Comparison of ENCODE assay signal across 21 cellular contexts in genomic region chr1:113879459-113880038, GRCh38. TPM values are rescaled to one million over a fixed set of nuclear protein-coding genes. Genes with fewer than 3 reads are reported as not detected.
DNase-seq lines count a peak whose midpoint lies in the region; ATAC-seq, FAIRE-seq and TF ChIP-seq lines count a peak whose summit lies in the region.
"Had no signal": no experiment of that assay in that cellular context is flagged by ENCODE, and none has a peak within 500 bp of the region (broad histone marks: within the 10 kb centered on the region; RNA-seq: fewer than 3 reads in every experiment).

No MANE protein-coding gene starts in this region.

- CTCF ChIA-PET in activated CD4-positive, alpha-beta T cell treated with anti-CD3 and anti-CD28 coated beads, Interleukin-2, amount 10 ng/mL, durations not matched to agents 7 days and 5 days (lab: Charles Lee) = interaction anchor here (1.1 to 2.9 kb wide), 5 partner anchors 9 to 24 kb away, joined by 3 to 10 read pairs (median 4); no protein-coding TSS in a partner anchor

- POLR2A ChIA-PET in activated CD4-positive, alpha-beta T cell treated with anti-CD3 and anti-CD28 coated beads, Interleukin-2, amount 10 ng/mL, durations not matched to agents 7 days and 5 days (lab: Charles Lee) = no interaction called here

- no peak overlapping the region for H3K4me3 Mint-ChIP-seq in activated CD4-positive, alpha-beta T cell treated with anti-CD3 and anti-CD28 coated beads, Interleukin-2, amount 10 ng/mL, durations not matched to agents 7 days and 5 days
- no peak overlapping the region for H3K4me3 Mint-ChIP-seq in type B pancreatic cell

- H3K4me1 Mint-ChIP-seq in activated CD4-positive, alpha-beta T cell treated with anti-CD3 and anti-CD28 coated beads, Interleukin-2, amount 10 ng/mL, durations not matched to agents 7 days and 5 days = peaks cover 52% of the 10 kb centered on the region
- H3K4me1 Mint-ChIP-seq in type B pancreatic cell (ENCODE audit: unreplicated experiment) = no peaks in the 10 kb centered on the region

- H3K4me3 ChIP-seq in OCI-LY3 (ENCODE audit: low read length) = no peak overlapping the region
- no peak overlapping the region for H3K4me3 ChIP-seq in pancreas
- H3K4me3 ChIP-seq: A549, coronary artery had no signal

- intact Hi-C loops in pancreas (cut with DNase I) = no loop called here

- H3K9me3 ChIP-seq in OCI-LY3 (ENCODE audit: insufficient read depth, low read length) = no peaks in the 10 kb centered on the region
- no peaks in the 10 kb centered on the region for H3K9me3 ChIP-seq in pancreas
- H3K9me3 ChIP-seq: A549 had no signal

- peaks cover 5% of the 10 kb centered on the region for H3K9me3 Mint-ChIP-seq in activated CD4-positive, alpha-beta T cell treated with anti-CD3 and anti-CD28 coated beads, Interleukin-2, amount 10 ng/mL, durations not matched to agents 7 days and 5 days
- no peaks in the 10 kb centered on the region for H3K9me3 Mint-ChIP-seq in type B pancreatic cell

- H3K27me3 Mint-ChIP-seq in activated CD4-positive, alpha-beta T cell treated with anti-CD3 and anti-CD28 coated beads, Interleukin-2, amount 10 ng/mL, durations not matched to agents 7 days and 5 days = no peaks in the 10 kb centered on the region
- no peaks in the 10 kb centered on the region for H3K27me3 Mint-ChIP-seq in type B pancreatic cell

- H3K4me1 ChIP-seq in OCI-LY3 (ENCODE audit: low read length) = peaks cover 21% of the 10 kb centered on the region
- peaks cover 0 to 40% (median 40%) of the 10 kb centered on the region in 3 donors for H3K4me1 ChIP-seq in pancreas
- H3K4me1 ChIP-seq: A549, parathyroid adenoma had no signal

- WGBS in pancreas, 2 donors = 51 to 52% methylated on average over 4 of the region's 4 CpGs

- peak overlapping the region; percentile 24; the same call in 1 of the 2 replicates for H3K4me2 ChIP-seq in OCI-LY3 (ENCODE audit: low read length)
- H3K4me2 ChIP-seq: A549 had no signal

- 0 out of 2 replicates have a peak overlapping the region, but pooled peaks have one; percentile 1 for H2AFZ ChIP-seq in OCI-LY3 (ENCODE audit: low read depth, low read length)
- H2AFZ ChIP-seq: parathyroid adenoma had no signal

- no peak for DNase-seq in activated CD4-positive, alpha-beta T cell treated with anti-CD3 and anti-CD28 coated beads, Interleukin-2, amount 10 ng/mL, durations not matched to agents 7 days and 5 days
- no peak for DNase-seq in activated CD4-positive, alpha-beta T cell treated with anti-CD3 and anti-CD28 coated beads for 1 hour
- no peak for DNase-seq in pancreas
- DNase-seq in type B pancreatic cell (ENCODE audit: extremely low spot score, unreplicated experiment) = no peak
- no peak for DNase-seq in MV-4-11 (lab: John Stamatoyannopoulos, UW)
- DNase-seq: activated CD4-positive, CD25-positive, alpha-beta regulatory T cell; activated T-cell treated with anti-CD3 and anti-CD28 coated beads, Interleukin-2, amount 50 U/mL, for 72 hours; GF-D8; GOT3; head of caudate nucleus; Kasumi-1; NCI-H1694 treated with DMSO at 0.1 percent for 48 hours; NCI-H524; substantia nigra; SW 1271 had no signal

- no peaks in the 10 kb centered on the region for H3K79me2 ChIP-seq in OCI-LY3 (ENCODE audit: low read length)
- H3K79me2 ChIP-seq: parathyroid adenoma had no signal

- peak; percentile 15 to 54 (median 27) for ATAC-seq in pancreas
- ATAC-seq: A549; activated T-cell treated with anti-CD3 and anti-CD28 coated beads, Interleukin-2, amount 50 U/mL, for 72 hours had no signal

- no peak overlapping the region for H3K9ac ChIP-seq in OCI-LY3 (ENCODE audit: low read length)
- H3K9ac ChIP-seq: parathyroid adenoma had no signal

- H3K36me3 ChIP-seq in OCI-LY3 (replicated peaks; ENCODE audit: low read depth, low read length) (no peaks in the 10 kb centered on the region), pancreas (no peaks in the 10 kb centered on the region)

- TF ChIP-seq CTCF in OCI-LY3 (IDR thresholded peaks at IDR 0.05; ENCODE audit: low read depth, low read length) (no peak), pancreas (IDR thresholded peaks at IDR 0.05) (no peak), type B pancreatic cell (conservative IDR thresholded peaks at IDR 0.05) (no peak)

- no peak for FAIRE-seq in pancreas (lab: Jason Lieb, UNC)
- FAIRE-seq: A549 had no signal

- peaks cover 16% of the 10 kb centered on the region for H3K36me3 Mint-ChIP-seq in activated CD4-positive, alpha-beta T cell treated with anti-CD3 and anti-CD28 coated beads, Interleukin-2, amount 10 ng/mL, durations not matched to agents 7 days and 5 days (ENCODE audit: low read depth)
- no peaks in the 10 kb centered on the region for H3K36me3 Mint-ChIP-seq in type B pancreatic cell

- no peaks in the 10 kb centered on the region for H4K20me1 ChIP-seq in OCI-LY3 (ENCODE audit: insufficient read depth, low read length)

- H3K27me3 ChIP-seq in OCI-LY3 (ENCODE audit: low read depth, low read length) = no peaks in the 10 kb centered on the region
- no peaks in the 10 kb centered on the region for H3K27me3 ChIP-seq in pancreas

- peak overlapping the region; percentile 37 for H3K27ac Mint-ChIP-seq in activated CD4-positive, alpha-beta T cell treated with anti-CD3 and anti-CD28 coated beads, Interleukin-2, amount 10 ng/mL, durations not matched to agents 7 days and 5 days
- H3K27ac Mint-ChIP-seq in type B pancreatic cell = no peak overlapping the region

- H3K27ac ChIP-seq in OCI-LY3 (ENCODE audit: low read length) = no peak overlapping the region
- H3K27ac ChIP-seq in pancreas = peak overlapping the region in 3 of 4 donors; percentile 13 to 36 (median 24)
- H3K27ac ChIP-seq: A549, coronary artery, parathyroid adenoma had no signal

RNA-seq across cellular contexts. Expression of gene BCL2L15, which starts 7.8 kb away (rescaled TPM):
- 1 to 10 TPM in 1 of 2 experiments, under 1 TPM in 1; 0.98 to 1.1 TPM for total RNA-seq in activated CD4-positive, alpha-beta T cell treated with anti-CD3 and anti-CD28 coated beads, Interleukin-2, amount 10 ng/mL, durations not matched to agents 7 days and 5 days
- total RNA-seq in pancreas (10 to 100 TPM; 13.9 to 25.8 (median 16.2) TPM), type B pancreatic cell (ENCODE audit: low replicate concordance) (1.2 TPM in 2 replicates)
- polyA plus RNA-seq in pancreas = 10 to 100 TPM in 1 of 2 donors, 1 to 10 TPM in 1; 4.9 to 13.6 TPM

RNA-seq across cellular contexts. Expression of gene PTPN22, which starts 8.0 kb away (rescaled TPM):
- total RNA-seq in activated CD4-positive, alpha-beta T cell treated with anti-CD3 and anti-CD28 coated beads, Interleukin-2, amount 10 ng/mL, durations not matched to agents 7 days and 5 days = 10 to 100 TPM; 62.8 to 74.6 TPM
- total RNA-seq in pancreas (1 to 10 TPM in 4 of 6 donors, under 1 TPM in 2; 0.75 to 2.3 (median 1.2) TPM), type B pancreatic cell (ENCODE audit: low replicate concordance) (not detected in 2 replicates)
- polyA plus RNA-seq in pancreas = 1 to 10 TPM in 1 of 2 donors, under 1 TPM in 1; 0.57 to 1.2 TPM
- total RNA-seq: epithelial cell of proximal tubule, kidney epithelial cell had no signal
- polyA plus RNA-seq: A549 had no signal

RNA-seq across cellular contexts. Expression of gene AP4B1, which starts 25.1 kb away (rescaled TPM):
- total RNA-seq in activated CD4-positive, alpha-beta T cell treated with anti-CD3 and anti-CD28 coated beads, Interleukin-2, amount 10 ng/mL, durations not matched to agents 7 days and 5 days = 10 to 100 TPM; 39.4 to 41.9 TPM
- total RNA-seq in pancreas (10 to 100 TPM in 5 of 6 donors, 1 to 10 TPM in 1; 8.2 to 16.4 (median 11.8) TPM), type B pancreatic cell (ENCODE audit: low replicate concordance) (13.5 and 22.4 TPM in 2 replicates)
- 10 to 100 TPM; 17.4 to 37.5 TPM for polyA plus RNA-seq in pancreas

RNA-seq across cellular contexts. Expression of gene DCLRE1B, which starts 25.6 kb away (rescaled TPM):
- total RNA-seq in activated CD4-positive, alpha-beta T cell treated with anti-CD3 and anti-CD28 coated beads, Interleukin-2, amount 10 ng/mL, durations not matched to agents 7 days and 5 days = 10 to 100 TPM; 16.2 to 19.4 TPM
- 1 to 10 TPM in 5 of 6 donors, under 1 TPM in 1; 0.71 to 2.7 (median 1.5) TPM for total RNA-seq in pancreas
- 1 to 10 TPM in 1 of 2 donors, under 1 TPM in 1; 0.68 to 1.2 TPM for polyA plus RNA-seq in pancreas
- total RNA-seq in type B pancreatic cell (ENCODE audit: low replicate concordance) = 5.7 and 16.0 TPM in 2 replicates

RNA-seq across cellular contexts. Expression of gene HIPK1, which starts 49.6 kb away (rescaled TPM):
- 100 to 1,000 TPM in 1 of 2 experiments, 10 to 100 TPM in 1; 88.5 to 106 TPM for total RNA-seq in activated CD4-positive, alpha-beta T cell treated with anti-CD3 and anti-CD28 coated beads, Interleukin-2, amount 10 ng/mL, durations not matched to agents 7 days and 5 days
- total RNA-seq in pancreas = 10 to 100 TPM; 27.9 to 42.1 (median 30.4) TPM
- polyA plus RNA-seq in pancreas = 10 to 100 TPM in 1 of 2 donors, 1 to 10 TPM in 1; 6.8 to 16.5 TPM
- 49.9 and 62.0 TPM in 2 replicates for total RNA-seq in type B pancreatic cell (ENCODE audit: low replicate concordance)

Comparison
In these comparisons a context has a peak if more than half of its experiments do, and no peak if none do; other contexts are left out.
1. RNA of gene PTPN22, which starts 8.0 kb away (total RNA-seq): 62.8 to 74.6 TPM in activated CD4-positive, alpha-beta T cell treated with anti-CD3 and anti-CD28 coated beads, Interleukin-2, amount 10 ng/mL, durations not matched to agents 7 days and 5 days; 0.75 to 2.3 TPM in pancreas and not detected in type B pancreatic cell; every median in the first group is over 10 times any median in the second.